In genomic region chr7:106421181-106421762, GRCh38 we compare ENCODE assay signal across 8 cellular contexts.
DNase-seq lines count a peak whose midpoint lies in the region; ATAC-seq and TF ChIP-seq lines count a peak whose summit lies in the region.

No MANE protein-coding gene starts in this region.

- H3K27me3 ChIP-seq in AG04450 (ENCODE audit: control insufficient read depth, insufficient read depth, low read length), result no peaks in the 10 kb centered on the region
- no peaks in the 10 kb centered on the region for H3K27me3 ChIP-seq in skeletal muscle tissue (ENCODE audit: control insufficient read depth in 3 of 3, insufficient read depth in 3 of 3, low read length in 3 of 3)

- H3K4me3 Mint-ChIP-seq in activated naive CD8-positive, alpha-beta T cell, result peak overlapping the region; percentile 9

- CTCF ChIA-PET in AG04450 (lab: Charles Lee) (interaction anchor here (1.2 kb wide), 1 partner anchor 41 kb away, joined by 3 read pairs; no protein-coding TSS in a partner anchor), GM10248 (lab: Yijun Ruan, JAX) (no interaction called here)

- H3K4me3 ChIP-seq in AG04450 (ENCODE audit: low read depth, low read length) (no peak overlapping the region), skeletal muscle tissue (ENCODE audit: low read length in 3 of 3) (no peak overlapping the region)

- POLR2A ChIA-PET in AG04450 (lab: Yijun Ruan, JAX) (interaction anchor here (1.1 kb wide), 1 partner anchor 136 kb away, joined by 5 read pairs; the partner anchor contains the start of gene NAMPT), GM10248 (lab: Yijun Ruan, JAX) (no interaction called here)

- no peak for TF ChIP-seq CTCF in AG04450 (IDR thresholded peaks at IDR 0.05; ENCODE audit: low read depth, low read length)
- no peak for TF ChIP-seq CTCF in GM10248 (IDR thresholded peaks at IDR 0.05; ENCODE audit: control extremely low read depth, extremely low read depth, low read depth, missing control alignments)

- no peaks in the 10 kb centered on the region for H3K36me3 ChIP-seq in skeletal muscle tissue (ENCODE audit: control insufficient read depth in 3 of 3, insufficient read depth in 3 of 3, low read length in 3 of 3)

- peaks cover 22 to 42% (median 24%) of the 10 kb centered on the region in 3 donors for H3K4me1 ChIP-seq in skeletal muscle tissue (ENCODE audit: control insufficient read depth in 3 of 3, insufficient read depth in 3 of 3, low read length in 3 of 3)

- peak; percentile 83 for DNase-seq in AG04450 (ENCODE audit: low read depth, low spot score)
- peak; percentile 63 for DNase-seq in LHCN-M2 (ENCODE audit: low read depth)
- peak; percentile 84 for DNase-seq in left cardiac atrium
- DNase-seq in GM10248 (ENCODE audit: extremely low spot score), result no peak

- H3K27ac ChIP-seq in AG04450 (ENCODE audit: low read depth, low read length) (peak overlapping the region; percentile 90), skeletal muscle tissue (ENCODE audit: low read depth, low read length) (peak overlapping the region; percentile 75)

- peak overlapping the region in 1 of 3 donors; percentile 4 for H3K9ac ChIP-seq in skeletal muscle tissue (ENCODE audit: low read depth in 1 of 3, low read length in 3 of 3)

- H3K9me3 Mint-ChIP-seq in activated naive CD8-positive, alpha-beta T cell (ENCODE audit: low read depth), result peaks cover 5% of the 10 kb centered on the region

- ATAC-seq in left cardiac atrium (peak; percentile 75 to 77), GM19324 (IDR thresholded peaks at IDR 0.05; ENCODE audit: low FRiP score, unreplicated experiment) (no peak), HG03097 (IDR thresholded peaks at IDR 0.05; ENCODE audit: low FRiP score, unreplicated experiment) (no peak)

- H3K9me3 ChIP-seq in AG04450 (ENCODE audit: control insufficient read depth, insufficient read depth, low read length) (no peaks in the 10 kb centered on the region), skeletal muscle tissue (ENCODE audit: control insufficient read depth in 3 of 3, low read length in 3 of 3) (peaks cover 0 to 4% (median 2%) of the 10 kb centered on the region in 3 donors)

- intact Hi-C loops in left cardiac atrium (cut with DNase I), result loop anchor here in 1 of 2 donors (5.0 kb wide), 1 partner anchor 204 kb away; no protein-coding TSS in a partner anchor

- no peaks in the 10 kb centered on the region for H3K27me3 Mint-ChIP-seq in activated naive CD8-positive, alpha-beta T cell

- H3K36me3 Mint-ChIP-seq in activated naive CD8-positive, alpha-beta T cell, result peaks cover 4% of the 10 kb centered on the region

- peak overlapping the region; percentile 85 for H3K27ac Mint-ChIP-seq in activated naive CD8-positive, alpha-beta T cell

- H3K4me1 Mint-ChIP-seq in activated naive CD8-positive, alpha-beta T cell (ENCODE audit: low read depth), result peaks cover 68% of the 10 kb centered on the region

Comparison
In these comparisons a context has a peak if more than half of its experiments do, and no peak if none do; other contexts are left out.
1. ATAC-seq: peak in left cardiac atrium (2 of 2); none in GM19324 (single experiment) and HG03097 (single experiment).